In genomic region chr17:62720126-62720850, GRCh38 we compare ENCODE assay signal across 10 cellular contexts.
DNase-seq lines count a peak whose midpoint lies in the region; ATAC-seq and TF ChIP-seq lines count a peak whose summit lies in the region.
"Had no signal": no experiment of that assay in that cellular context is flagged by ENCODE, and none has a peak within 500 bp of the region (broad histone marks: within the 10 kb centered on the region; RNA-seq: fewer than 3 reads in every experiment).

No MANE protein-coding gene starts in this region.

- H3K9me3 Mint-ChIP-seq in activated B cell treated with CpG ODN at 0.5 μM for 24 hours = no peaks in the 10 kb centered on the region
- H3K9me3 Mint-ChIP-seq: activated CD4-positive, alpha-beta memory T cell treated with anti-CD3 and anti-CD28 coated beads for 36 hours had no signal

- no peak overlapping the region for H2AK5ac ChIP-seq in mesenchymal stem cell (ENCODE audit: low read length, severe bottlenecking)

- DNase-seq in D341Med (ENCODE audit: low spot score) = peak; percentile 34
- no peak for DNase-seq in HFF-Myc (ENCODE audit: extremely low read depth, low read depth)
- DNase-seq in activated B cell treated with CpG ODN at 0.5 μM for 24 hours = no peak
- DNase-seq in mesenchymal stem cell = no peak
- DNase-seq in NCI-H1694 treated with DMSO at 0.1 percent for 48 hours (lab: John Stamatoyannopoulos, UW) = no peak
- no peak for DNase-seq in GM20000 (ENCODE audit: low spot score)
- no peak for DNase-seq in COLO829 (ENCODE audit: low spot score)
- DNase-seq in cortex of kidney (lab: John Stamatoyannopoulos, UW) = no peak
- DNase-seq: activated CD4-positive, alpha-beta memory T cell treated with anti-CD3 and anti-CD28 coated beads for 36 hours; NCI-H446 had no signal

- no peak overlapping the region for H2BK120ac ChIP-seq in mesenchymal stem cell (ENCODE audit: low read depth, low read length)

- H3K4me1 Mint-ChIP-seq in activated B cell treated with CpG ODN at 0.5 μM for 24 hours = peaks cover 48% of the 10 kb centered on the region

- peak overlapping the region; percentile 30 for H3K27ac ChIP-seq in mesenchymal stem cell (ENCODE audit: low read length, poor library complexity, severe bottlenecking)

- no peaks in the 10 kb centered on the region for H3K9me3 ChIP-seq in mesenchymal stem cell (ENCODE audit: control insufficient read depth, low read length)

- no peaks in the 10 kb centered on the region for H3K36me3 ChIP-seq in mesenchymal stem cell (ENCODE audit: control insufficient read depth in 1 of 2, insufficient read depth in 2 of 2, low read depth in 1 of 2, low read length in 2 of 2)

- H2AFZ ChIP-seq in mesenchymal stem cell (ENCODE audit: low read depth, low read length) = no peak overlapping the region

- 98% methylated on average over 3 of the region's 3 CpGs for WGBS in mesenchymal stem cell

- peaks cover 5% of the 10 kb centered on the region for H3K4me1 ChIP-seq in mesenchymal stem cell (ENCODE audit: control insufficient read depth, insufficient read depth, low read depth, low read length)

- no peak overlapping the region for H3K4ac ChIP-seq in mesenchymal stem cell (ENCODE audit: low read depth in 1 of 2, low read length in 2 of 2)

- no peak overlapping the region for H3K4me2 ChIP-seq in mesenchymal stem cell (ENCODE audit: low read length, poor library complexity, severe bottlenecking)

- no peaks in the 10 kb centered on the region for H3K79me1 ChIP-seq in mesenchymal stem cell (replicated peaks; ENCODE audit: low read length, poor library complexity, severe bottlenecking)

- H3K14ac ChIP-seq in mesenchymal stem cell (ENCODE audit: low read length in 2 of 2) = no peak overlapping the region

- no peaks in the 10 kb centered on the region for H3K36me3 Mint-ChIP-seq in activated B cell treated with CpG ODN at 0.5 μM for 24 hours (ENCODE audit: low read depth)
- H3K36me3 Mint-ChIP-seq: activated CD4-positive, alpha-beta memory T cell treated with anti-CD3 and anti-CD28 coated beads for 36 hours had no signal

- no peak overlapping the region for H2BK5ac ChIP-seq in mesenchymal stem cell (ENCODE audit: low read depth, low read length, poor library complexity, severe bottlenecking)

- intact Hi-C loops in activated B cell treated with CpG ODN at 0.5 μM for 24 hours (cut with micrococcal nuclease) = no loop called here

- H2BK12ac ChIP-seq in mesenchymal stem cell (ENCODE audit: low read length in 2 of 2) = no peak overlapping the region

- H4K91ac ChIP-seq in mesenchymal stem cell (ENCODE audit: low read length) = no peak overlapping the region

- H3K4me3 Mint-ChIP-seq in activated B cell treated with CpG ODN at 0.5 μM for 24 hours = no peak overlapping the region
- H3K4me3 Mint-ChIP-seq: activated CD4-positive, alpha-beta memory T cell treated with anti-CD3 and anti-CD28 coated beads for 36 hours had no signal

- no peak overlapping the region for H3K23ac ChIP-seq in mesenchymal stem cell (ENCODE audit: low read length in 2 of 2)

- no peak overlapping the region for H3K4me3 ChIP-seq in HFF-Myc (replicated peaks; ENCODE audit: low read depth, low read length)
- no peak overlapping the region for H3K4me3 ChIP-seq in mesenchymal stem cell (ENCODE audit: insufficient read depth in 1 of 2, low read depth in 1 of 2, low read length in 2 of 2)

- peak; percentile 52 for ATAC-seq in activated B cell treated with CpG ODN at 0.5 μM for 24 hours (ENCODE audit: low read depth)

- no peak overlapping the region for H2BK15ac ChIP-seq in mesenchymal stem cell (ENCODE audit: low read depth, poor library complexity, severe bottlenecking)

- no peak overlapping the region for H3K18ac ChIP-seq in mesenchymal stem cell (ENCODE audit: low read depth in 1 of 2, low read length in 2 of 2)

- POLR2A ChIA-PET in activated B cell treated with CpG ODN at 0.5 μM for 24 hours (lab: Charles Lee) = interaction anchor here (0.6 to 1.2 kb wide), 4 partner anchors 8 to 1786 kb away, joined by 3 to 4 read pairs (median 3); partner anchors contain the start of gene CEP95

- no peak overlapping the region for H3K27ac Mint-ChIP-seq in activated B cell treated with CpG ODN at 0.5 μM for 24 hours
- H3K27ac Mint-ChIP-seq: activated CD4-positive, alpha-beta memory T cell treated with anti-CD3 and anti-CD28 coated beads for 36 hours had no signal

- no peak overlapping the region for H3K9ac ChIP-seq in mesenchymal stem cell (ENCODE audit: low read length)

- peaks cover 3% of the 10 kb centered on the region for H3K27me3 Mint-ChIP-seq in activated B cell treated with CpG ODN at 0.5 μM for 24 hours

- H3K27me3 ChIP-seq in mesenchymal stem cell (ENCODE audit: control insufficient read depth in 1 of 2, insufficient read depth in 1 of 2, low read length in 2 of 2) = peaks cover 0 to 10% of the 10 kb centered on the region in 2 experiments

- CTCF ChIA-PET in activated B cell treated with CpG ODN at 0.5 μM for 24 hours (lab: Charles Lee) = interaction anchor here (1.9 kb wide), 1 partner anchor 11 kb away, joined by 4 read pairs; no protein-coding TSS in a partner anchor

- no peak overlapping the region for H4K8ac ChIP-seq in mesenchymal stem cell (ENCODE audit: low read length)

- TF ChIP-seq CTCF in HFF-Myc (IDR thresholded peaks at IDR 0.05; ENCODE audit: low read depth, low read length, missing control alignments) (peak; percentile 32), activated B cell treated with CpG ODN at 0.5 μM for 24 hours (IDR thresholded peaks at IDR 0.05) (no peak), GM20000 (IDR thresholded peaks at IDR 0.05; ENCODE audit: extremely low read depth, missing control alignments) (no peak)
